18 cellular contexts compared by ENCODE assay signal in genomic region chr3:148792540-148792939, GRCh38. TPM values are rescaled to one million over a fixed set of nuclear protein-coding genes. Genes with fewer than 3 reads are reported as not detected.
"Had no signal": no experiment of that assay in that cellular context is flagged by ENCODE, and none has a peak within 500 bp of the region (broad histone marks: within the 10 kb centered on the region; RNA-seq: fewer than 3 reads in every experiment).

No MANE protein-coding gene starts in this region.

- H3K27me3 ChIP-seq: right lobe of liver, spleen, thyroid gland had no signal

- H3K27ac Mint-ChIP-seq: activated CD4-positive, alpha-beta T cell treated with anti-CD3 and anti-CD28 coated beads, Interleukin-2, amount 10 ng/mL, durations not matched to agents 7 days and 5 days; activated T-helper 17 cell treated with anti-CD3 and anti-CD28 coated beads, Interleukin-2, amount 50 U/mL, for 72 hours; memory B cell; nephron progenitor cell; stimulated activated naive CD8-positive, alpha-beta T cell treated with anti-CD3 and anti-CD28 coated beads, Interleukin-15, amount 100 ng/mL, for 72 hours had no signal

- H3K4me1 Mint-ChIP-seq: activated CD4-positive, alpha-beta T cell treated with anti-CD3 and anti-CD28 coated beads, Interleukin-2, amount 10 ng/mL, durations not matched to agents 7 days and 5 days; activated T-helper 17 cell treated with anti-CD3 and anti-CD28 coated beads, Interleukin-2, amount 50 U/mL, for 72 hours; memory B cell; stimulated activated naive CD8-positive, alpha-beta T cell treated with anti-CD3 and anti-CD28 coated beads, Interleukin-15, amount 100 ng/mL, for 72 hours had no signal

- H3K9me3 Mint-ChIP-seq: activated CD4-positive, alpha-beta T cell treated with anti-CD3 and anti-CD28 coated beads, Interleukin-2, amount 10 ng/mL, durations not matched to agents 7 days and 5 days; activated T-helper 17 cell treated with anti-CD3 and anti-CD28 coated beads, Interleukin-2, amount 50 U/mL, for 72 hours; memory B cell; stimulated activated naive CD8-positive, alpha-beta T cell treated with anti-CD3 and anti-CD28 coated beads, Interleukin-15, amount 100 ng/mL, for 72 hours had no signal

- H3K4me3 Mint-ChIP-seq: activated CD4-positive, alpha-beta T cell treated with anti-CD3 and anti-CD28 coated beads, Interleukin-2, amount 10 ng/mL, durations not matched to agents 7 days and 5 days; activated T-helper 17 cell treated with anti-CD3 and anti-CD28 coated beads, Interleukin-2, amount 50 U/mL, for 72 hours; memory B cell; nephron progenitor cell; stimulated activated naive CD8-positive, alpha-beta T cell treated with anti-CD3 and anti-CD28 coated beads, Interleukin-15, amount 100 ng/mL, for 72 hours had no signal

- H3K4me1 ChIP-seq: left ventricle myocardium inferior, psoas muscle, right lobe of liver, spleen, thyroid gland had no signal

- H3K9me3 ChIP-seq: left ventricle myocardium inferior, psoas muscle, right lobe of liver, spleen, thyroid gland had no signal

- ATAC-seq: activated T-helper 17 cell treated with anti-CD3 and anti-CD28 coated beads, Interleukin-2, amount 50 U/mL, for 72 hours; esophagus mucosa; psoas muscle; right lobe of liver; stimulated activated naive CD8-positive, alpha-beta T cell treated with anti-CD3 and anti-CD28 coated beads, Interleukin-15, amount 100 ng/mL, for 72 hours had no signal

- H3K36me3 Mint-ChIP-seq: memory B cell had no signal

- H3K4me3 ChIP-seq: left ventricle myocardium inferior, psoas muscle, right lobe of liver, spleen, thyroid gland had no signal

- H3K27me3 Mint-ChIP-seq: activated CD4-positive, alpha-beta T cell treated with anti-CD3 and anti-CD28 coated beads, Interleukin-2, amount 10 ng/mL, durations not matched to agents 7 days and 5 days; activated T-helper 17 cell treated with anti-CD3 and anti-CD28 coated beads, Interleukin-2, amount 50 U/mL, for 72 hours; stimulated activated naive CD8-positive, alpha-beta T cell treated with anti-CD3 and anti-CD28 coated beads, Interleukin-15, amount 100 ng/mL, for 72 hours had no signal

- H3K27ac ChIP-seq: left ventricle myocardium inferior, psoas muscle, right lobe of liver, spleen, thyroid gland had no signal

- H3K36me3 ChIP-seq: left ventricle myocardium inferior, right lobe of liver, spleen, thyroid gland had no signal

- DNase-seq: activated CD4-positive, alpha-beta T cell treated with anti-CD3 and anti-CD28 coated beads, Interleukin-2, amount 10 ng/mL, durations not matched to agents 7 days and 5 days; activated naive CD4-positive, alpha-beta T cell treated with Interleukin-2 at 50 U/mL for 16 hours; activated T-cell treated with anti-CD3 and anti-CD28 coated beads for 4 hours; aorta; hippocampal formation; left ventricle myocardium inferior; nephron progenitor cell; psoas muscle; right lobe of liver; spleen; stimulated activated naive CD8-positive, alpha-beta T cell treated with anti-CD3 and anti-CD28 coated beads, Interleukin-15, amount 100 ng/mL, for 72 hours; T-helper 2 cell; thyroid gland had no signal

RNA-seq across cellular contexts. Expression of gene CPB1, which starts 35.1 kb away (rescaled TPM):
- total RNA-seq: activated CD4-positive, alpha-beta T cell treated with anti-CD3 and anti-CD28 coated beads, Interleukin-2, amount 10 ng/mL, durations not matched to agents 7 days and 5 days; activated CD8-positive, alpha-beta memory T cell treated with anti-CD3 and anti-CD28 coated beads for 36 hours; activated T-helper 17 cell treated with anti-CD3 and anti-CD28 coated beads, Interleukin-2, amount 50 U/mL, for 72 hours; bronchial epithelial cell; esophagus mucosa; left ventricle myocardium inferior had no signal
